ENCODE assay signal across 21 cellular contexts in genomic region chr7:149879801-149880738, GRCh38. TPM values are rescaled to one million over a fixed set of nuclear protein-coding genes. Genes with fewer than 3 reads are reported as not detected.
A peak's percentile ranks its signal among the peaks of the same experiment; 100 is the strongest.
DNase-seq lines count a peak whose midpoint lies in the region; ATAC-seq and TF ChIP-seq lines count a peak whose summit lies in the region.
"Had no signal": no experiment of that assay in that cellular context is flagged by ENCODE, and none has a peak within 500 bp of the region (broad histone marks: within the 10 kb centered on the region; RNA-seq: fewer than 3 reads in every experiment).

No MANE protein-coding gene starts in this region.

- no peak overlapping the region for H3K4me2 ChIP-seq in osteoblast (ENCODE audit: insufficient read depth, low read length)
- H3K4me2 ChIP-seq: PC-9, smooth muscle cell had no signal

- TF ChIP-seq CTCF in osteoblast (IDR thresholded peaks at IDR 0.05; ENCODE audit: extremely low read depth, low read depth, low read length): no peak
- TF ChIP-seq CTCF in CD4-positive, alpha-beta T cell (IDR thresholded peaks at IDR 0.05): no peak

- CTCF ChIA-PET in CD4-positive, alpha-beta T cell (lab: Charles Lee): no interaction called here

- no peak overlapping the region for H3K4me3 ChIP-seq in osteoblast (ENCODE audit: insufficient read depth, low read length)
- H3K4me3 ChIP-seq: PC-9, smooth muscle cell, upper lobe of left lung had no signal

- no peak overlapping the region for H3K4me3 Mint-ChIP-seq in CD4-positive, alpha-beta T cell
- H3K4me3 Mint-ChIP-seq: activated CD8-positive, alpha-beta T cell treated with anti-CD3 and anti-CD28 coated beads, Interleukin-2, amount 10 ng/mL, durations not matched to agents 7 days and 5 days; stimulated activated effector memory CD8-positive, alpha-beta T cell treated with anti-CD3 and anti-CD28 coated beads, Interleukin-12 subunit alpha, Interleukin-12 subunit beta, amount 100 ng/mL, for 72 hours had no signal

- no peaks in the 10 kb centered on the region for H3K4me1 ChIP-seq in osteoblast (ENCODE audit: insufficient read depth, low read length)

- no peaks in the 10 kb centered on the region for H3K9me3 Mint-ChIP-seq in CD4-positive, alpha-beta T cell
- H3K9me3 Mint-ChIP-seq: stimulated activated effector memory CD8-positive, alpha-beta T cell treated with anti-CD3 and anti-CD28 coated beads, Interleukin-12 subunit alpha, Interleukin-12 subunit beta, amount 100 ng/mL, for 72 hours had no signal

- H4K20me1 ChIP-seq in osteoblast (ENCODE audit: insufficient read depth, low read length): no peaks in the 10 kb centered on the region

- POLR2A ChIA-PET in CD4-positive, alpha-beta T cell (lab: Charles Lee): interaction anchor here (1.3 kb wide), 1 partner anchor 30 kb away, joined by 3 read pairs; no protein-coding TSS in a partner anchor

- H3K27ac Mint-ChIP-seq in CD4-positive, alpha-beta T cell: no peak overlapping the region
- H3K27ac Mint-ChIP-seq: activated CD8-positive, alpha-beta T cell treated with anti-CD3 and anti-CD28 coated beads, Interleukin-2, amount 10 ng/mL, durations not matched to agents 7 days and 5 days had no signal

- H3K79me2 ChIP-seq in osteoblast (ENCODE audit: insufficient read depth, low read length): no peaks in the 10 kb centered on the region
- H3K79me2 ChIP-seq: parathyroid adenoma had no signal

- intact Hi-C loops in CD4-positive, alpha-beta T cell (cut with DNase I, micrococcal nuclease): loop anchor here (5.0 to 10.0 kb wide), 3 partner anchors 165 to 397 kb away; no protein-coding TSS in a partner anchor

- H3K36me3 ChIP-seq in osteoblast (ENCODE audit: insufficient read depth, low read length): no peaks in the 10 kb centered on the region

- H2AFZ ChIP-seq in osteoblast (ENCODE audit: low read length): no peak overlapping the region
- H2AFZ ChIP-seq: parathyroid adenoma, PC-9 had no signal

- peaks cover 63% of the 10 kb centered on the region for H3K36me3 Mint-ChIP-seq in CD4-positive, alpha-beta T cell (ENCODE audit: low read depth)

- DNase-seq in DMS79 treated with DMSO at 0.1 percent for 48 hours (lab: John Stamatoyannopoulos, UW): peak; percentile 27
- no peak for DNase-seq in DMS79 (lab: John Stamatoyannopoulos, UW)
- DNase-seq in NCI-H345 treated with DMSO at 0.1 percent for 48 hours (lab: John Stamatoyannopoulos, UW; ENCODE audit: unreplicated experiment): peak; percentile 45
- DNase-seq in cerebellar cortex (ENCODE audit: low spot score): peak; percentile 96
- peak; percentile 75 for DNase-seq in osteoblast (ENCODE audit: insufficient read length, low spot score, missing footprints)
- no peak for DNase-seq in CD4-positive, alpha-beta T cell
- no peak for DNase-seq in NK-92 (lab: John Stamatoyannopoulos, UW; ENCODE audit: unreplicated experiment)
- DNase-seq: activated CD8-positive, alpha-beta T cell treated with anti-CD3 and anti-CD28 coated beads, Interleukin-2, amount 10 ng/mL, durations not matched to agents 7 days and 5 days; activated effector memory CD4-positive, alpha-beta T cell treated with Interleukin-2 at 50 U/mL for 16 hours; kidney glomerular epithelial cell; NCI-H1105 treated with DMSO at 0.1 percent for 48 hours; NCI-H2227 treated with DMSO at 0.1 percent for 48 hours; PC-9 had no signal

- H3K27me3 ChIP-seq in osteoblast (ENCODE audit: insufficient read depth, low read length): no peaks in the 10 kb centered on the region
- no peaks in the 10 kb centered on the region for H3K27me3 ChIP-seq in CD4-positive, alpha-beta T cell (ENCODE audit: control insufficient read depth, insufficient read depth, low read length)
- H3K27me3 ChIP-seq: upper lobe of left lung had no signal

- H3K4me1 Mint-ChIP-seq in CD4-positive, alpha-beta T cell (ENCODE audit: low read depth): peaks cover 33% of the 10 kb centered on the region

- H3K9me3 ChIP-seq in osteoblast (ENCODE audit: low read depth, low read length): no peaks in the 10 kb centered on the region
- no peaks in the 10 kb centered on the region for H3K9me3 ChIP-seq in CD4-positive, alpha-beta T cell (ENCODE audit: control insufficient read depth, low read length)
- H3K9me3 ChIP-seq: upper lobe of left lung had no signal

- no peak overlapping the region for H3K27ac ChIP-seq in osteoblast (ENCODE audit: low read depth, low read length)
- no peak overlapping the region for H3K27ac ChIP-seq in CD4-positive, alpha-beta T cell (ENCODE audit: low read depth, low read length)
- H3K27ac ChIP-seq: 22Rv1, C4-2B, parathyroid adenoma, PC-9, upper lobe of left lung had no signal

- no peaks in the 10 kb centered on the region for H3K27me3 Mint-ChIP-seq in CD4-positive, alpha-beta T cell

- ATAC-seq in GM18511 (IDR thresholded peaks at IDR 0.05; ENCODE audit: unreplicated experiment): no peak
- ATAC-seq in CD4-positive, alpha-beta T cell (ENCODE audit: poor library complexity): no peak
- ATAC-seq: activated CD8-positive, alpha-beta T cell treated with anti-CD3 and anti-CD28 coated beads, Interleukin-2, amount 10 ng/mL, durations not matched to agents 7 days and 5 days; SK-N-SH treated with all-trans-retinoic acid at 6 μM for 48 hours; stimulated activated effector memory CD8-positive, alpha-beta T cell treated with anti-CD3 and anti-CD28 coated beads, Interleukin-12 subunit alpha, Interleukin-12 subunit beta, amount 100 ng/mL, for 72 hours had no signal

RNA-seq across cellular contexts. Expression of gene ATP6V0E2, which starts 6.3 kb away (rescaled TPM):
- 27.9 and 28.3 TPM in 2 replicates for total RNA-seq in osteoblast
- total RNA-seq in CD4-positive, alpha-beta T cell: 10 to 100 TPM; 23.2 to 24.9 TPM

RNA-seq across cellular contexts. Expression of gene ZNF862, which starts 41.9 kb away (rescaled TPM):
- 8.7 and 12.7 TPM in 2 replicates for total RNA-seq in osteoblast
- 10 to 100 TPM; 25.6 to 26.6 TPM for total RNA-seq in CD4-positive, alpha-beta T cell

Comparison
In these comparisons a context has a peak if more than half of its experiments do, and no peak if none do; other contexts are left out.
1. DNase-seq: peak in DMS79 treated with DMSO at 0.1 percent for 48 hours (single experiment), NCI-H345 treated with DMSO at 0.1 percent for 48 hours (single experiment), cerebellar cortex (single experiment) and osteoblast (single experiment); none in DMS79 (single experiment), CD4-positive, alpha-beta T cell (0 of 10) and NK-92 (single experiment).